In the genomic region with DNA sequence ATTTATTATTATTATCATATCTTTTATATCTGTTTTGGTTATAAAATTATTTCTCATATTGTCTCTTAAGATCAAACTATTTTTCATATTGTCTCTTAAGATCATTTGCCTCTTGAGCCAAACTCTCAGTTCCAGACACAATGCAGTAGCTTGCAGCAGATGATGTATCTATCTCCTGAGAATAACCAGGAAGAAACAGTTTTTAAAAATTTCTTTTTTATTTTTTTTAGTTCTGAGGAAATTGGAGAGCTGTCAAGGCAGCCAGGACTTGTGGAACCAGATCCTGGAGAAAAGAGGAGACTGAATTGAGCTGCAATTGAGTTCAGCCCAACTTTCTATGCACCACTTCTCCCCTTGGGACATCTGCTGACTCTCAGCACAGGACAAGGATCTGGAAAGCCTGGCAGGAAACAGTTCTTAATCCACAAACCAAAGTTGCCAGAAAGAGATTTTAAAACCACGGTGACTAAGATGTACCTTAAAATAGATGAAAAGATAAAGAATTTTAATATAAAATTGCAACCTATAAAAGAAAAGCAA, we compare ENCODE assay signal across 23 cellular contexts. TPM values are rescaled to one million over a fixed set of nuclear protein-coding genes. Genes with fewer than 3 reads are reported as not detected.
"Had no signal": no experiment of that assay in that cellular context is flagged by ENCODE, and none has a peak within 500 bp of the region (broad histone marks: within the 10 kb centered on the region; RNA-seq: fewer than 3 reads in every experiment).

No MANE protein-coding gene starts in this region.

- ATAC-seq: gastroesophageal sphincter; naive thymus-derived CD4-positive, alpha-beta T cell had no signal

- H3K27ac ChIP-seq: dorsolateral prefrontal cortex, gastroesophageal sphincter, hepatocyte, parathyroid adenoma, prostate gland, sigmoid colon, suprapubic skin, tibial artery, upper lobe of left lung, uterus had no signal

- H3K4me3 ChIP-seq: dorsolateral prefrontal cortex, gastroesophageal sphincter, hepatocyte, prostate gland, sigmoid colon, suprapubic skin, tibial artery, upper lobe of left lung, uterus had no signal

- H3K4me1 ChIP-seq: gastroesophageal sphincter, parathyroid adenoma, prostate gland, sigmoid colon, suprapubic skin, tibial artery, upper lobe of left lung, uterus had no signal

- H3K36me3 ChIP-seq: gastroesophageal sphincter, prostate gland, sigmoid colon, suprapubic skin, tibial artery, upper lobe of left lung, uterus had no signal

- DNase-seq: cortex of kidney; dorsolateral prefrontal cortex; effector CD8-positive, alpha-beta T cell; foreskin fibroblast; glutamatergic neuron; kidney; left cardiac atrium; mesendoderm; naive thymus-derived CD4-positive, alpha-beta T cell; nephron progenitor cell; sigmoid colon; small intestine; stimulated activated CD4-positive, alpha-beta T cell treated with anti-CD3 and anti-CD28 coated beads, Interleukin-12 subunit alpha, Interleukin-12 subunit beta, amount 100 ng/mL, for 4 hours; stimulated activated CD4-positive, alpha-beta T cell treated with anti-CD3 and anti-CD28 coated beads, Interleukin-2, amount 100 ng/mL, for 48 hours; stimulated activated naive CD4-positive, alpha-beta T cell treated with Interleukin-2 at 50 U/mL for 16 hours; tibial artery; upper lobe of left lung; uterus had no signal

- H3K9me3 ChIP-seq: gastroesophageal sphincter, prostate gland, sigmoid colon, suprapubic skin, upper lobe of left lung, uterus had no signal

- H3K27me3 ChIP-seq: dorsolateral prefrontal cortex, gastroesophageal sphincter, hepatocyte, sigmoid colon, suprapubic skin, tibial artery, upper lobe of left lung, uterus had no signal

RNA-seq across cellular contexts. Expression of a gene that starts 13.5 kb away (rescaled TPM):
- total RNA-seq: naive thymus-derived CD4-positive, alpha-beta T cell had no signal
- polyA plus RNA-seq: naive thymus-derived CD4-positive, alpha-beta T cell had no signal
